ENCODE assay signal across 16 cellular contexts in genomic region chr9:129446828-129447550, GRCh38.
DNase-seq lines count a peak whose midpoint lies in the region; ATAC-seq and TF ChIP-seq lines count a peak whose summit lies in the region.
"Had no signal": no experiment of that assay in that cellular context is flagged by ENCODE, and none has a peak within 500 bp of the region (broad histone marks: within the 10 kb centered on the region; RNA-seq: fewer than 3 reads in every experiment).

No MANE protein-coding gene starts in this region.

- no peaks in the 10 kb centered on the region for H3K79me1 ChIP-seq in H9 (ENCODE audit: insufficient read depth, low read depth, low read length, poor library complexity, severe bottlenecking)

- H3T11ph ChIP-seq in H9 (ENCODE audit: low read length) = no peak overlapping the region

- H3K56ac ChIP-seq in H9 (ENCODE audit: insufficient read length, low read depth, low read length) = no peak overlapping the region

- H2BK20ac ChIP-seq in H9 (ENCODE audit: low read depth, low read length, poor library complexity, severe bottlenecking) = no peak overlapping the region

- H3K23ac ChIP-seq in H9 (ENCODE audit: insufficient read length, low read depth, low read length) = no peak overlapping the region

- H3K4me1 ChIP-seq in gastrocnemius medialis = peaks cover 7 to 10% of the 10 kb centered on the region in 2 donors
- H3K4me1 ChIP-seq in H9 (ENCODE audit: insufficient read depth, low read length) = no peaks in the 10 kb centered on the region

- ATAC-seq in HG02678 (IDR thresholded peaks at IDR 0.05; ENCODE audit: unreplicated experiment) (no peak), gastrocnemius medialis (no peak)
- ATAC-seq: body of pancreas had no signal

- H3K9me3 ChIP-seq in gastrocnemius medialis (no peaks in the 10 kb centered on the region), H9 (ENCODE audit: control insufficient read depth, low read depth, low read length) (no peaks in the 10 kb centered on the region)
- H3K9me3 ChIP-seq: body of pancreas, ovary, tibial artery had no signal

- no peak overlapping the region for H4K5ac ChIP-seq in H9 (ENCODE audit: insufficient read length, low read depth, low read length)

- no peak overlapping the region for H3K4me2 ChIP-seq in H9 (ENCODE audit: insufficient read depth, insufficient read length, low read length)

- H2BK15ac ChIP-seq in H9 (ENCODE audit: low read depth, low read length) = no peak overlapping the region

- H4K8ac ChIP-seq in H9 (replicated peaks; ENCODE audit: insufficient read length, low read depth, low read length) = no peak overlapping the region

- H3K14ac ChIP-seq in H9 (ENCODE audit: insufficient read depth, low read length) = no peak overlapping the region

- no peak overlapping the region for H2BK120ac ChIP-seq in H9 (ENCODE audit: low read depth, low read length, poor library complexity, severe bottlenecking)

- intact Hi-C loops in gastrocnemius medialis (cut with DNase I; ENCODE audit: low total_unique reads) = no loop called here

- H3K4me1 Mint-ChIP-seq in nephron = peaks cover 40% of the 10 kb centered on the region
- H3K4me1 Mint-ChIP-seq in H9 = peaks cover 28 to 31% of the 10 kb centered on the region in 2 experiments

- H3K4ac ChIP-seq in H9 (ENCODE audit: low read depth, low read length) = no peak overlapping the region

- H3K9ac ChIP-seq in H9 (ENCODE audit: extremely low read depth, insufficient read length, low read length) = no peak overlapping the region

- H3K4me3 ChIP-seq in gastrocnemius medialis = no peak overlapping the region
- H3K4me3 ChIP-seq: body of pancreas, ovary, tibial artery had no signal

- H3K27ac Mint-ChIP-seq in nephron (peak overlapping the region in 2 of 3 experiments; percentile 50 to 91), H9 (no peak overlapping the region)
- H3K27ac Mint-ChIP-seq: immature natural killer cell had no signal

- peaks cover 3% of the 10 kb centered on the region for H3K27me3 Mint-ChIP-seq in nephron (ENCODE audit: low read depth)
- peaks cover 53% of the 10 kb centered on the region for H3K27me3 Mint-ChIP-seq in H9 (ENCODE audit: low read depth)

- H3K4me3 Mint-ChIP-seq in nephron (no peak overlapping the region), H9 (no peak overlapping the region)
- H3K4me3 Mint-ChIP-seq: immature natural killer cell had no signal

- no peaks in the 10 kb centered on the region for H3K36me3 ChIP-seq in gastrocnemius medialis
- H3K36me3 ChIP-seq: ovary, tibial artery had no signal

- no peaks in the 10 kb centered on the region for H3K36me3 Mint-ChIP-seq in nephron (ENCODE audit: low read depth)
- no peaks in the 10 kb centered on the region for H3K36me3 Mint-ChIP-seq in H9 (ENCODE audit: insufficient read depth in 1 of 3, low read depth in 3 of 3)

- H3K23me2 ChIP-seq in H9 (ENCODE audit: insufficient read length, low read depth, low read length, poor library complexity, severe bottlenecking) = no peaks in the 10 kb centered on the region

- H2BK5ac ChIP-seq in H9 (ENCODE audit: insufficient read length, low read length) = no peak overlapping the region

- H3K9me3 Mint-ChIP-seq in nephron (peaks cover 4% of the 10 kb centered on the region), H9 (no peaks in the 10 kb centered on the region; a peak in 1 of 5 replicates)
- H3K9me3 Mint-ChIP-seq: immature natural killer cell had no signal

- H4K20me1 ChIP-seq in H9 (ENCODE audit: control insufficient read depth, insufficient read depth, insufficient read length) = no peaks in the 10 kb centered on the region

- no CpG with 5 or more reads among the region's 14 CpGs for WGBS in H9 (ENCODE audit: extremely low coverage, insufficient read length, low lambda C conversion rate)

- in situ Hi-C loops in gastrocnemius medialis (cut with MboI; ENCODE audit: low sequenced_read_pairs in 4 of 4) = no loop called here

- H4K91ac ChIP-seq in H9 (ENCODE audit: insufficient read length, low read depth, low read length) = no peak overlapping the region

- no peak for TF ChIP-seq POLR2A in gastrocnemius medialis (IDR thresholded peaks at IDR 0.05)

- H2BK12ac ChIP-seq in H9 (ENCODE audit: insufficient read length, low read depth, low read length) = no peak overlapping the region

- DNase-seq in DMS153 (lab: John Stamatoyannopoulos, UW) (peak; percentile 78), NCI-H2171 treated with DMSO at 0.1 percent for 48 hours (lab: John Stamatoyannopoulos, UW) (peak; percentile 66), gastrocnemius medialis (no peak), H9 (no peak)
- no peak for DNase-seq in activated naive CD4-positive, alpha-beta T cell treated with anti-CD3 and anti-CD28 coated beads, Interleukin-2, amount 50 U/mL, for 16 hours
- DNase-seq: body of pancreas; effector CD8-positive, alpha-beta T cell; foreskin fibroblast; immature natural killer cell; IMR-90; ovary; RPMI8226; tibial artery had no signal

- H3K27me3 ChIP-seq in gastrocnemius medialis (no peaks in the 10 kb centered on the region), H9 (ENCODE audit: insufficient read depth, low read length) (peaks cover 7% of the 10 kb centered on the region; the same call in 1 of the 2 replicates)
- H3K27me3 ChIP-seq: body of pancreas, ovary, tibial artery had no signal

- no peaks in the 10 kb centered on the region for H3K79me2 ChIP-seq in H9 (ENCODE audit: insufficient read depth, low read length)

- TF ChIP-seq CTCF in nephron (IDR thresholded peaks at IDR 0.05; ENCODE audit: unreplicated experiment in 3 of 3) (no peak), gastrocnemius medialis (IDR thresholded peaks at IDR 0.05 in 4 of 5, conservative IDR thresholded peaks at IDR 0.05 in 1 of 5) (no peak), H9 (conservative IDR thresholded peaks at IDR 0.05) (no peak)

- no peak overlapping the region for H2AFZ ChIP-seq in H9 (ENCODE audit: low read length)

- H2AK5ac ChIP-seq in H9 (ENCODE audit: insufficient read length, low read length) = no peak overlapping the region

- H3K27ac ChIP-seq in angular gyrus (ENCODE audit: low read depth, low read length) (peak overlapping the region; percentile 56), gastrocnemius medialis (no peak overlapping the region), H9 (ENCODE audit: insufficient read length, low read depth, low read length) (no peak overlapping the region)
- H3K27ac ChIP-seq: body of pancreas, ovary, tibial artery had no signal

- H3K18ac ChIP-seq in H9 (ENCODE audit: insufficient read length, low read depth, low read length) = no peak overlapping the region

Comparison
In these comparisons a context has a peak if more than half of its experiments do, and no peak if none do; other contexts are left out.
1. DNase-seq: peak in DMS153 (single experiment) and NCI-H2171 treated with DMSO at 0.1 percent for 48 hours (single experiment); none in gastrocnemius medialis (0 of 2), activated naive CD4-positive, alpha-beta T cell treated with anti-CD3 and anti-CD28 coated beads, Interleukin-2, amount 50 U/mL, for 16 hours (single experiment) and H9 (single experiment).
2. H3K27ac Mint-ChIP-seq: peak in nephron (2 of 3); none in H9 (0 of 3).